22 cellular contexts compared by ENCODE assay signal in genomic region chr1:245332085-245332484, GRCh38.
"Had no signal": no experiment of that assay in that cellular context is flagged by ENCODE, and none has a peak within 500 bp of the region (broad histone marks: within the 10 kb centered on the region; RNA-seq: fewer than 3 reads in every experiment).

No MANE protein-coding gene starts in this region.

- H3K9me3 ChIP-seq: body of pancreas, gastroesophageal sphincter, neutrophil, ovary, prostate gland, SK-N-SH, thoracic aorta, upper lobe of left lung had no signal

- H3K27me3 ChIP-seq: body of pancreas, gastroesophageal sphincter, neutrophil, ovary, upper lobe of left lung had no signal

- H3K4me2 ChIP-seq: SK-N-SH had no signal

- H3K4me1 Mint-ChIP-seq: memory B cell; stimulated activated memory B cell treated with anti-CD40 and anti-IgM and Interleukin-4, amounts not matched to agents 10 μg/mL and 1 μg/mL and 100 μg/mL, for 72 hours had no signal

- H3K9me3 Mint-ChIP-seq: activated CD4-positive, alpha-beta T cell treated with anti-CD3 and anti-CD28 coated beads, Interleukin-2, amount 10 ng/mL, durations not matched to agents 7 days and 5 days; activated T-helper 1 cell treated with anti-CD3 and anti-CD28 coated beads, Interleukin-12 subunit alpha, Interleukin-12 subunit beta, Interleukin-2, Interleukin-4 antibody, amounts not matched to agents 30 ng/mL and 10 ng/mL and 1 ng/mL, durations not matched to agents 14 hours and 24 hours and 36 hours; memory B cell; natural killer cell treated with Interleukin-12 subunit alpha and Interleukin-12 subunit beta and Interleukin-15 and Interleukin-18, amount 100 ng/mL, for 72 hours; stimulated activated memory B cell treated with anti-CD40 and anti-IgM and Interleukin-4, amounts not matched to agents 10 μg/mL and 1 μg/mL and 100 μg/mL, for 72 hours; WTC11 had no signal

- H3K27ac Mint-ChIP-seq: activated CD4-positive, alpha-beta T cell treated with anti-CD3 and anti-CD28 coated beads, Interleukin-2, amount 10 ng/mL, durations not matched to agents 7 days and 5 days; memory B cell; stimulated activated memory B cell treated with anti-CD40 and anti-IgM and Interleukin-4, amounts not matched to agents 10 μg/mL and 1 μg/mL and 100 μg/mL, for 72 hours; WTC11 had no signal

- H3K4me3 Mint-ChIP-seq: activated CD4-positive, alpha-beta T cell treated with anti-CD3 and anti-CD28 coated beads, Interleukin-2, amount 10 ng/mL, durations not matched to agents 7 days and 5 days; activated T-helper 1 cell treated with anti-CD3 and anti-CD28 coated beads, Interleukin-12 subunit alpha, Interleukin-12 subunit beta, Interleukin-2, Interleukin-4 antibody, amounts not matched to agents 30 ng/mL and 10 ng/mL and 1 ng/mL, durations not matched to agents 14 hours and 24 hours and 36 hours; memory B cell; stimulated activated memory B cell treated with anti-CD40 and anti-IgM and Interleukin-4, amounts not matched to agents 10 μg/mL and 1 μg/mL and 100 μg/mL, for 72 hours had no signal

- H3K4me3 ChIP-seq: body of pancreas, gastroesophageal sphincter, ovary, prostate gland, thoracic aorta, upper lobe of left lung had no signal

- H3K27ac ChIP-seq: body of pancreas, epithelial cell of prostate, gastroesophageal sphincter, neutrophil, ovary, prostate gland, thoracic aorta, upper lobe of left lung had no signal

- ATAC-seq: body of pancreas; gastroesophageal sphincter; left cardiac atrium; right cardiac atrium; stimulated activated memory B cell treated with anti-CD40 and anti-IgM and Interleukin-4, amounts not matched to agents 10 μg/mL and 1 μg/mL and 100 μg/mL, for 72 hours; WTC11 had no signal

- H3K4me1 ChIP-seq: body of pancreas, gastroesophageal sphincter, prostate gland, upper lobe of left lung had no signal

- H3K27me3 Mint-ChIP-seq: activated CD4-positive, alpha-beta T cell treated with anti-CD3 and anti-CD28 coated beads, Interleukin-2, amount 10 ng/mL, durations not matched to agents 7 days and 5 days had no signal

- DNase-seq: activated CD4-positive, alpha-beta T cell treated with anti-CD3 and anti-CD28 coated beads, Interleukin-2, amount 10 ng/mL, durations not matched to agents 7 days and 5 days; anterior cingulate cortex; body of pancreas; head of caudate nucleus; hypothalamus; left cardiac atrium; ovary; right cardiac atrium; SIG-M5; SK-N-SH; T-helper 9 cell; upper lobe of left lung had no signal

- H3K9ac ChIP-seq: SK-N-SH had no signal

- H3K36me3 ChIP-seq: gastroesophageal sphincter, neutrophil, ovary, prostate gland, thoracic aorta, upper lobe of left lung had no signal

- H3K36me3 Mint-ChIP-seq: memory B cell; natural killer cell treated with Interleukin-12 subunit alpha and Interleukin-12 subunit beta and Interleukin-15 and Interleukin-18, amount 100 ng/mL, for 72 hours; stimulated activated memory B cell treated with anti-CD40 and anti-IgM and Interleukin-4, amounts not matched to agents 10 μg/mL and 1 μg/mL and 100 μg/mL, for 72 hours; WTC11 had no signal
